8 cellular contexts compared by ENCODE assay signal in genomic region chr16:81076566-81077076, GRCh38. TPM values are rescaled to one million over a fixed set of nuclear protein-coding genes. Genes with fewer than 3 reads are reported as not detected.
A peak's percentile ranks its signal among the peaks of the same experiment; 100 is the strongest.
DNase-seq lines count a peak whose midpoint lies in the region; ATAC-seq, FAIRE-seq and TF ChIP-seq lines count a peak whose summit lies in the region.

No MANE protein-coding gene starts in this region.

- H3K27ac ChIP-seq in SJCRH30 (peak overlapping the region; percentile 86; the same call in 1 of the 2 replicates), pancreas (peak overlapping the region; percentile 86 to 95 (median 92)), thyroid gland (peak overlapping the region; percentile 88 to 96 (median 93))

- no peak for FAIRE-seq in pancreas (lab: Jason Lieb, UNC)

- ATAC-seq in HG02571 (IDR thresholded peaks at IDR 0.05; ENCODE audit: unreplicated experiment) (peak; percentile 86), pancreas (peak; percentile 86 to 96 (median 90))

- peak overlapping the region; percentile 71 for H3K4me3 ChIP-seq in SJCRH30
- peak overlapping the region; percentile 45 to 68 (median 48) for H3K4me3 ChIP-seq in pancreas
- H3K4me3 ChIP-seq in thyroid gland (replicated peaks in 1 of 3) = peak overlapping the region; percentile 5 to 38 (median 14)

- intact Hi-C loops in head of caudate nucleus (cut with DNase I) (loop anchor here (2.0 to 10.0 kb wide), 3 partner anchors 20 to 72 kb away; partner anchors contain the start of genes ATMIN, CENPN, CMC2 and GCSH), pancreas (cut with DNase I) (no loop called here), thyroid gland (cut with DNase I) (loop anchor here (2.0 to 10.0 kb wide), 3 partner anchors 20 to 72 kb away; partner anchors contain the start of genes CENPN, CMC2 and GCSH)

- H3K4me1 ChIP-seq in SJCRH30 (no peaks in the 10 kb centered on the region), pancreas (peaks cover 0 to 3% (median 0%) of the 10 kb centered on the region in 3 donors), thyroid gland (peaks cover 21 to 24% of the 10 kb centered on the region in 2 donors)

- DNase-seq in GDM1 (lab: John Stamatoyannopoulos, UW) (peak; percentile 63), MV-4-11 (lab: John Stamatoyannopoulos, UW) (peak; percentile 88), SJCRH30 (peak; percentile 82 to 86), head of caudate nucleus (peak; percentile 80 to 96 (median 92)), pancreas (peak; percentile 80 to 95 (median 92)), thyroid gland (peak; percentile 80 to 87)
- DNase-seq in activated naive CD4-positive, alpha-beta T cell (lab: John Stamatoyannopoulos, UW) = peak; percentile 86 to 94 (median 90)

- H3K36me3 ChIP-seq in SJCRH30 = no peaks in the 10 kb centered on the region
- no peaks in the 10 kb centered on the region for H3K36me3 ChIP-seq in pancreas
- no peaks in the 10 kb centered on the region for H3K36me3 ChIP-seq in thyroid gland

- TF ChIP-seq CTCF in pancreas (IDR thresholded peaks at IDR 0.05) (no peak), thyroid gland (IDR thresholded peaks at IDR 0.05) (no peak)

- no peaks in the 10 kb centered on the region for H3K27me3 ChIP-seq in SJCRH30
- no peaks in the 10 kb centered on the region for H3K27me3 ChIP-seq in pancreas
- H3K27me3 ChIP-seq in thyroid gland = no peaks in the 10 kb centered on the region

- TF ChIP-seq POLR2A in thyroid gland (IDR thresholded peaks at IDR 0.05) = no peak

- WGBS in pancreas, 2 donors = 1% methylated on average over 27 of the region's 27 CpGs
- 2% methylated on average over 27 of the region's 27 CpGs for WGBS in thyroid gland, 2 donors

- H3K9me3 ChIP-seq in SJCRH30 (replicated peaks) (no peaks in the 10 kb centered on the region), pancreas (no peaks in the 10 kb centered on the region), thyroid gland (no peaks in the 10 kb centered on the region)

RNA-seq across cellular contexts. Expression of gene C16orf46, which starts 0.4 kb away (rescaled TPM):
- total RNA-seq in SJCRH30 (2014; rRNA removed; shearing (Covaris generic)) = 0.23 and 0.32 TPM in 2 replicates
- total RNA-seq in pancreas (under 1 TPM in 5 of 6 donors, not detected in 1; 0.08 to 0.81 (median 0.20) TPM), thyroid gland (10 to 100 TPM in 2 of 4 donors, 1 to 10 TPM in 2; 3.1 to 14.2 (median 9.7) TPM)
- 1 to 10 TPM in 1 of 2 donors, under 1 TPM in 1; 0.84 to 1.4 TPM for polyA plus RNA-seq in pancreas

RNA-seq across cellular contexts. Expression of gene GCSH, which starts 19.6 kb away (rescaled TPM):
- 54.7 and 56.2 TPM in 2 replicates for total RNA-seq in SJCRH30 (2014; rRNA removed; shearing (Covaris generic))
- total RNA-seq in pancreas (10 to 100 TPM in 3 of 6 donors, 1 to 10 TPM in 3; 7.4 to 18.0 (median 10.7) TPM), thyroid gland (10 to 100 TPM; 48.8 to 82.1 (median 60.7) TPM)
- 10 to 100 TPM; 13.0 to 18.7 TPM for polyA plus RNA-seq in pancreas

RNA-seq across cellular contexts. Expression of gene ATMIN, which starts 41.0 kb away (rescaled TPM):
- 24.2 and 24.3 TPM in 2 replicates for total RNA-seq in SJCRH30 (2014; rRNA removed; shearing (Covaris generic))
- total RNA-seq in pancreas (10 to 100 TPM; 10.4 to 18.8 (median 14.8) TPM), thyroid gland (10 to 100 TPM; 49.2 to 57.6 (median 53.3) TPM)
- 10 to 100 TPM in 1 of 2 donors, 1 to 10 TPM in 1; 6.3 to 10.7 TPM for polyA plus RNA-seq in pancreas

Comparison
In these comparisons a context has a peak if more than half of its experiments do, and no peak if none do; other contexts are left out.
1. Peak in every context shown above with its lines: DNase-seq, ATAC-seq, H3K4me3 ChIP-seq and H3K27ac ChIP-seq.
2. H3K4me3 ChIP-seq: peak in every context shown above with its lines; median percentile 71 in SJCRH30; 48 in pancreas; 14 in thyroid gland.
3. intact Hi-C loops: an anchor here in head of caudate nucleus (2.0 to 10.0 kb wide) and thyroid gland (2.0 to 10.0 kb wide); none called in pancreas.